Comparison of ENCODE assay signal across 1 cellular context in genomic region chr12:27344760-27345159, GRCh38.
TF ChIP-seq lines count a peak whose summit lies in the region.

No MANE protein-coding gene starts in this region.

TF ChIP-seq in GM12878, 131 proteins besides CTCF, POLR2A, EP300 and RAD21:
- no peak for TF ChIP-seq BHLHE40 (IDR thresholded peaks at IDR 0.05; ENCODE audit: borderline replicate concordance in 1 of 2, low read depth in 2 of 2, low read length in 1 of 2)
